29 cellular contexts compared by ENCODE assay signal in genomic region chr5:147517383-147517782, GRCh38. TPM values are rescaled to one million over a fixed set of nuclear protein-coding genes. Genes with fewer than 3 reads are reported as not detected.
"Had no signal": no experiment of that assay in that cellular context is flagged by ENCODE, and none has a peak within 500 bp of the region (broad histone marks: within the 10 kb centered on the region; RNA-seq: fewer than 3 reads in every experiment).

No MANE protein-coding gene starts in this region.

- H3K36me3 ChIP-seq: ovary, right lobe of liver, sigmoid colon, stomach, thoracic aorta, thyroid gland, tibial nerve, upper lobe of left lung, vagina had no signal

- H3K9me3 Mint-ChIP-seq: natural killer cell treated with Interleukin-12 subunit alpha and Interleukin-12 subunit beta and Interleukin-15 and Interleukin-18, amount 100 ng/mL, for 72 hours; nephron progenitor cell; neural crest cell; stimulated activated effector memory CD8-positive, alpha-beta T cell treated with anti-CD3 and anti-CD28 coated beads, Interleukin-12 subunit alpha, Interleukin-12 subunit beta, amount 100 ng/mL, for 72 hours; stimulated activated naive CD8-positive, alpha-beta T cell treated with anti-CD3 and anti-CD28 coated beads, Interleukin-15, Interleukin-2, amounts not matched to agents 100 ng/mL and 50 ng/mL, for 24 hours had no signal

- H3K4me1 Mint-ChIP-seq: naive thymus-derived CD8-positive, alpha-beta T cell; nephron progenitor cell; neural crest cell; stimulated activated effector memory CD8-positive, alpha-beta T cell treated with anti-CD3 and anti-CD28 coated beads, Interleukin-12 subunit alpha, Interleukin-12 subunit beta, amount 100 ng/mL, for 72 hours; stimulated activated naive B cell treated with anti-CD40 and anti-IgM and Interleukin-4, amounts not matched to agents 10 μg/mL and 1 μg/mL and 100 μg/mL, for 72 hours had no signal

- H3K9ac ChIP-seq: parathyroid adenoma had no signal

- H3K4me3 Mint-ChIP-seq: naive thymus-derived CD8-positive, alpha-beta T cell; natural killer cell treated with Interleukin-12 subunit alpha and Interleukin-12 subunit beta and Interleukin-15 and Interleukin-18, amount 100 ng/mL, for 72 hours; nephron progenitor cell; neural crest cell; stimulated activated effector memory CD8-positive, alpha-beta T cell treated with anti-CD3 and anti-CD28 coated beads, Interleukin-12 subunit alpha, Interleukin-12 subunit beta, amount 100 ng/mL, for 72 hours; stimulated activated naive B cell treated with anti-CD40 and anti-IgM and Interleukin-4, amounts not matched to agents 10 μg/mL and 1 μg/mL and 100 μg/mL, for 72 hours; stimulated activated naive CD8-positive, alpha-beta T cell treated with anti-CD3 and anti-CD28 coated beads, Interleukin-15, Interleukin-2, amounts not matched to agents 100 ng/mL and 50 ng/mL, for 24 hours had no signal

- H3K27ac ChIP-seq: ovary, parathyroid adenoma, psoas muscle, right lobe of liver, sigmoid colon, stomach, thoracic aorta, thyroid gland, tibial nerve, upper lobe of left lung, vagina had no signal

- H3K4me3 ChIP-seq: ovary, psoas muscle, right lobe of liver, sigmoid colon, stomach, thoracic aorta, thyroid gland, tibial nerve, upper lobe of left lung, vagina had no signal

- H2AFZ ChIP-seq: parathyroid adenoma had no signal

- H3K36me3 Mint-ChIP-seq: naive thymus-derived CD8-positive, alpha-beta T cell; natural killer cell treated with Interleukin-12 subunit alpha and Interleukin-12 subunit beta and Interleukin-15 and Interleukin-18, amount 100 ng/mL, for 72 hours; stimulated activated effector memory CD8-positive, alpha-beta T cell treated with anti-CD3 and anti-CD28 coated beads, Interleukin-12 subunit alpha, Interleukin-12 subunit beta, amount 100 ng/mL, for 72 hours; stimulated activated naive B cell treated with anti-CD40 and anti-IgM and Interleukin-4, amounts not matched to agents 10 μg/mL and 1 μg/mL and 100 μg/mL, for 72 hours had no signal

- DNase-seq: naive thymus-derived CD8-positive, alpha-beta T cell; nephron progenitor cell; occipital lobe; ovary; posterior cingulate gyrus; psoas muscle; right cardiac atrium; right lobe of liver; sigmoid colon; small intestine; stimulated activated CD4-positive, alpha-beta T cell treated with anti-CD3 and anti-CD28 coated beads, Interleukin-15, amount 100 ng/mL, for 24 hours; stimulated activated CD4-positive, alpha-beta T cell treated with anti-CD3 and anti-CD28 coated beads, Interleukin-2, amount 100 ng/mL, for 24 hours; stimulated activated CD4-positive, alpha-beta T cell treated with anti-CD3 and anti-CD28 coated beads, Interleukin-2, amount 100 ng/mL, for 48 hours; stimulated activated CD4-positive, alpha-beta T cell treated with anti-CD3 and anti-CD28 coated beads, Interleukin-4, amount 100 ng/mL, for 24 hours; stimulated activated naive B cell treated with anti-CD40 and anti-IgM and Interleukin-4, amounts not matched to agents 10 μg/mL and 1 μg/mL and 100 μg/mL, for 72 hours; stimulated activated naive CD4-positive, alpha-beta T cell treated with Interleukin-2 at 50 U/mL for 16 hours; stomach; thyroid gland; trophoblast cell; upper lobe of left lung had no signal

- H3K9me3 ChIP-seq: ovary, psoas muscle, right lobe of liver, sigmoid colon, stomach, thoracic aorta, thyroid gland, tibial nerve, upper lobe of left lung, vagina had no signal

- H3K27ac Mint-ChIP-seq: naive thymus-derived CD8-positive, alpha-beta T cell; natural killer cell treated with Interleukin-12 subunit alpha and Interleukin-12 subunit beta and Interleukin-15 and Interleukin-18, amount 100 ng/mL, for 72 hours; nephron progenitor cell; progenitor cell of endocrine pancreas; stimulated activated effector memory CD8-positive, alpha-beta T cell treated with anti-CD3 and anti-CD28 coated beads, Interleukin-12 subunit alpha, Interleukin-12 subunit beta, amount 100 ng/mL, for 72 hours; stimulated activated naive B cell treated with anti-CD40 and anti-IgM and Interleukin-4, amounts not matched to agents 10 μg/mL and 1 μg/mL and 100 μg/mL, for 72 hours; stimulated activated naive CD8-positive, alpha-beta T cell treated with anti-CD3 and anti-CD28 coated beads, Interleukin-15, Interleukin-2, amounts not matched to agents 100 ng/mL and 50 ng/mL, for 24 hours had no signal

- H3K4me1 ChIP-seq: parathyroid adenoma, psoas muscle, right lobe of liver, stomach, thyroid gland, upper lobe of left lung, vagina had no signal

- H3K27me3 ChIP-seq: ovary, right lobe of liver, sigmoid colon, stomach, thyroid gland, tibial nerve, upper lobe of left lung, vagina had no signal

- H3K79me2 ChIP-seq: parathyroid adenoma had no signal

RNA-seq across cellular contexts. Expression of gene DPYSL3, which starts 7.5 kb away (rescaled TPM):
- total RNA-seq: naive thymus-derived CD8-positive, alpha-beta T cell had no signal
